19 cellular contexts compared by ENCODE assay signal in the genomic region with DNA sequence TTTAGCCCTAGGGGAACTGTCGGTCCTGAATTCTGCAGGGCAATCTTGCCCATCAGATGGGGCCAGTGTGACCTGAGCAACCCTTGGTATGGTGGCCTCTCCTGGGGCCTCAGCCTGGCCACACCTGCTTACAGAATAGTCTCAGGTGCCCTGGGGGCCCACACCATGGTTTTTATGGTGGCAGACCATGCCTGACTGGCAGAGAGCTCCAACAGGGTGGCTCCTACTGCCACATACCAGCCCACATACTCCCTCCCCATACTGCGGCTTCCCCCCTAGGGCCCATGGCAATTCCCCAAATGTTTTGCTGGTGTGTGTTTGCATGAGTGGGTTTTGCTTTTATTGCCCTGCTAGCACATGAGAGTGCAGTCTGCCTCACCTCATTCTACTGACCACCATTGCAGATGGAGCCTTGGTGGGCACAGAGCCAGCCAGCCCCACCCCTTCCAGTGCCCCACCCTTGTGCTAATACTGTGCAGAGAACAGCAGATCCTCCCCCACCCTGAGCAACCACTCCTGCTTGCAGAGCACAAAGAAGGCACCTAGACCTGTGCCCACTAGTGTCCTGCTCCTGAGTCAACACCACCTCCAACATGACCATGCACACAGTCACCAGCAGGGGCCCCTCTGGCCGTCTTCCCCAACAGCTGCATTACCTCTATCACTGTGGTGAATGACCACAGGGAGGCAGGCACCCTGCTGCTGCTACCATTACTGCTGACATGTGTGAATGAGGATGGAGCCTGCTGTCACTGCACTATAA.
A peak's percentile ranks its signal among the peaks of the same experiment; 100 is the strongest.
DNase-seq lines count a peak whose midpoint lies in the region; ATAC-seq, FAIRE-seq and TF ChIP-seq lines count a peak whose summit lies in the region.
"Had no signal": no experiment of that assay in that cellular context is flagged by ENCODE, and none has a peak within 500 bp of the region (broad histone marks: within the 10 kb centered on the region; RNA-seq: fewer than 3 reads in every experiment).

No MANE protein-coding gene starts in this region.

- H3K4me1 Mint-ChIP-seq in activated CD4-positive, alpha-beta T cell treated with anti-CD3 and anti-CD28 coated beads for 36 hours, result no peaks in the 10 kb centered on the region
- H3K4me1 Mint-ChIP-seq: activated B cell treated with CpG ODN at 0.5 μM for 24 hours, immature natural killer cell had no signal

- H3K9me3 ChIP-seq in HepG2 (ENCODE audit: low read length), result peaks cover 14% of the 10 kb centered on the region
- H3K9me3 ChIP-seq in PC-9 (ENCODE audit: insufficient read depth, low read depth), result peaks cover 13% of the 10 kb centered on the region; the same call in 1 of the 2 replicates
- H3K9me3 ChIP-seq: uterus had no signal

- H3K9me2 ChIP-seq in PC-9 (ENCODE audit: insufficient read depth), result no peaks in the 10 kb centered on the region

- no peaks in the 10 kb centered on the region for H3K79me2 ChIP-seq in HepG2 (ENCODE audit: insufficient read depth, low read length)
- H3K79me2 ChIP-seq in PC-9 (ENCODE audit: low read depth), result no peaks in the 10 kb centered on the region

- H3K4me2 ChIP-seq in HepG2 (ENCODE audit: low read depth, low read length), result no peak overlapping the region
- no peak overlapping the region for H3K4me2 ChIP-seq in PC-9

- H3F3A ChIP-seq in PC-9 (ENCODE audit: insufficient read depth, low read depth), result no peaks in the 10 kb centered on the region

- POLR2A ChIA-PET in HepG2 (lab: Yijun Ruan, JAX), result no interaction called here
- POLR2A ChIA-PET in activated CD4-positive, alpha-beta T cell treated with anti-CD3 and anti-CD28 coated beads for 36 hours (lab: Charles Lee), result no interaction called here
- POLR2A ChIA-PET in PC-9 (lab: Charles Lee; ENCODE audit: unreplicated experiment), result no interaction called here

- no peak overlapping the region for H3K27ac ChIP-seq in HepG2 (ENCODE audit: extremely low read length, insufficient read depth, low read length)
- H3K27ac ChIP-seq in PC-9, result no peak overlapping the region
- H3K27ac ChIP-seq: SK-N-MC, uterus had no signal

- no peaks in the 10 kb centered on the region for H3K27me3 ChIP-seq in HepG2 (ENCODE audit: control insufficient read depth in 1 of 2, insufficient read depth in 2 of 2, low read length in 2 of 2)
- H3K27me3 ChIP-seq in PC-9 (ENCODE audit: insufficient read depth, low read depth), result no peaks in the 10 kb centered on the region
- H3K27me3 ChIP-seq: uterus had no signal

- in situ Hi-C loops in astrocyte of the spinal cord (cut with HindIII; ENCODE audit: low sequenced_read_pairs), result no loop called here
- in situ Hi-C loops in HepG2 (cut with HindIII; ENCODE audit: extremely low pct_ligation_motif_present, low pct_unique_long_range_greater_than_20kb), result no loop called here

- H3K4me1 ChIP-seq in HepG2 (ENCODE audit: insufficient read depth, low read length), result peaks cover 25% of the 10 kb centered on the region
- peaks cover 9% of the 10 kb centered on the region for H3K4me1 ChIP-seq in PC-9 (replicated peaks; ENCODE audit: insufficient read depth)
- H3K4me1 ChIP-seq: uterus had no signal

- TF ChIP-seq EP300 in HepG2 (IDR thresholded peaks at IDR 0.05; ENCODE audit: low read depth in 2 of 2, low read length in 2 of 2) (no peak), HepG2 (CRISPR knock-in tag; IDR thresholded peaks at IDR 0.05; ENCODE audit: borderline replicate concordance) (no peak)

- TF ChIP-seq RAD21 in HepG2 (CRISPR knock-in tag; IDR thresholded peaks at IDR 0.05), result no peak

- CTCF ChIA-PET in HepG2 (lab: Yijun Ruan, JAX; ENCODE audit: low intra/inter-chr PET ratio, low total read pairs), result interaction anchor here (1.3 kb wide), 1 partner anchor 53 kb away, joined by 5 read pairs; no protein-coding TSS in a partner anchor
- CTCF ChIA-PET in activated CD4-positive, alpha-beta T cell treated with anti-CD3 and anti-CD28 coated beads for 36 hours (lab: Charles Lee), result interaction anchor here (1.6 kb wide), 1 partner anchor 11 kb away, joined by 6 read pairs; no protein-coding TSS in a partner anchor
- CTCF ChIA-PET in PC-9 (lab: Charles Lee), result no interaction called here

- peak; percentile 13 for DNase-seq in COR-L47 (lab: John Stamatoyannopoulos, UW)
- DNase-seq in HS-27A (ENCODE audit: low read depth), result peak; percentile 92
- no peak for DNase-seq in astrocyte of the spinal cord (ENCODE audit: low read depth, low spot score)
- peak; percentile 40 for DNase-seq in HepG2 (ENCODE audit: low spot score)
- DNase-seq in activated CD4-positive, alpha-beta T cell treated with anti-CD3 and anti-CD28 coated beads for 36 hours, result no peak
- DNase-seq in HPDE6-E6E7 (ENCODE audit: extremely low spot score), result no peak
- DNase-seq in activated gamma-delta T cell (lab: John Stamatoyannopoulos, UW), result no peak
- no peak for DNase-seq in PC-9
- DNase-seq: activated B cell treated with CpG ODN at 0.5 μM for 24 hours; activated CD8-positive, alpha-beta memory T cell treated with anti-CD3 and anti-CD28 coated beads, Interleukin-2, amount 50 U/mL, for 48 hours; AML-193; cortex of kidney; immature natural killer cell; NCI-H1436; NCI-H526; retina; stimulated activated CD4-positive, alpha-beta T cell treated with anti-CD3 and anti-CD28 coated beads, Interleukin-2, amount 100 ng/mL, for 48 hours; uterus had no signal

- BruUV-seq in HepG2 (replicated peaks; lab: Mats Ljungman, UMichigan) (no TSS peak), PC-9 (replicated peaks; lab: Mats Ljungman, UMichigan) (no TSS peak)

- peak; percentile 88 for ATAC-seq in HepG2
- ATAC-seq in activated CD4-positive, alpha-beta T cell treated with anti-CD3 and anti-CD28 coated beads for 36 hours, result no peak

- H3K4me3 ChIP-seq in astrocyte of the spinal cord (ENCODE audit: low read depth, low read length) (no peak overlapping the region), HepG2 (replicated peaks in 1 of 3; ENCODE audit: insufficient read depth in 1 of 3, low read depth in 2 of 3, low read length in 3 of 3) (no peak overlapping the region), PC-9 (no peak overlapping the region)
- H3K4me3 ChIP-seq: SK-N-MC, uterus had no signal

- H2AFZ ChIP-seq in HepG2 (ENCODE audit: low read length), result no peak overlapping the region
- H2AFZ ChIP-seq in PC-9, result no peak overlapping the region

- H3K27ac Mint-ChIP-seq in activated CD4-positive, alpha-beta T cell treated with anti-CD3 and anti-CD28 coated beads for 36 hours, result no peak overlapping the region
- H3K27ac Mint-ChIP-seq: activated B cell treated with CpG ODN at 0.5 μM for 24 hours, immature natural killer cell had no signal

- H4K20me1 ChIP-seq in HepG2 (ENCODE audit: insufficient read depth, low read length) (no peaks in the 10 kb centered on the region), PC-9 (ENCODE audit: insufficient read depth) (no peaks in the 10 kb centered on the region)

- H3K36me3 ChIP-seq in HepG2 (replicated peaks in 1 of 2; ENCODE audit: control insufficient read depth in 1 of 2, insufficient read depth in 2 of 2, low read length in 2 of 2), result no peaks in the 10 kb centered on the region
- no peaks in the 10 kb centered on the region for H3K36me3 ChIP-seq in PC-9 (ENCODE audit: low read depth)
- H3K36me3 ChIP-seq: uterus had no signal

- 52% methylated on average over 2 of the region's 3 CpGs for WGBS in HepG2 (ENCODE audit: low lambda C conversion rate)

- no peaks in the 10 kb centered on the region for H3K27me3 Mint-ChIP-seq in activated CD4-positive, alpha-beta T cell treated with anti-CD3 and anti-CD28 coated beads for 36 hours
- H3K27me3 Mint-ChIP-seq: activated B cell treated with CpG ODN at 0.5 μM for 24 hours had no signal

- no peak overlapping the region for H3K4me3 Mint-ChIP-seq in activated CD4-positive, alpha-beta T cell treated with anti-CD3 and anti-CD28 coated beads for 36 hours
- H3K4me3 Mint-ChIP-seq: activated B cell treated with CpG ODN at 0.5 μM for 24 hours, immature natural killer cell had no signal

- H3K36me3 Mint-ChIP-seq in activated CD4-positive, alpha-beta T cell treated with anti-CD3 and anti-CD28 coated beads for 36 hours (ENCODE audit: low read depth), result peaks cover 32% of the 10 kb centered on the region

- TF ChIP-seq CTCF in astrocyte of the spinal cord (IDR thresholded peaks at IDR 0.05; ENCODE audit: low read depth, low read length), result peak; percentile 18
- TF ChIP-seq CTCF in HepG2 (CRISPR knock-in tag; IDR thresholded peaks at IDR 0.05), result peak; percentile 51
- no peak for TF ChIP-seq CTCF in PC-9 (conservative IDR thresholded peaks at IDR 0.05)

- H3K9ac ChIP-seq in HepG2 (ENCODE audit: insufficient read depth, low read depth, low read length), result no peak overlapping the region

- no peak for FAIRE-seq in HepG2 (lab: Jason Lieb, UNC)

- no peak for TF ChIP-seq POLR2A in HepG2 (IDR thresholded peaks at IDR 0.05; ENCODE audit: insufficient read depth in 1 of 2, low read depth in 2 of 2, low read length in 2 of 2)

- H3K9me3 Mint-ChIP-seq in activated CD4-positive, alpha-beta T cell treated with anti-CD3 and anti-CD28 coated beads for 36 hours (ENCODE audit: low read depth), result peaks cover 19% of the 10 kb centered on the region

- intact Hi-C loops in HepG2 (cut with micrococcal nuclease; ENCODE audit: unreplicated experiment), result no loop called here
- intact Hi-C loops in activated CD4-positive, alpha-beta T cell treated with anti-CD3 and anti-CD28 coated beads for 36 hours (cut with DNase I, micrococcal nuclease), result no loop called here
- intact Hi-C loops in PC-9 (cut with micrococcal nuclease; ENCODE audit: unreplicated experiment), result no loop called here

TF ChIP-seq in HepG2, 621 proteins besides CTCF, POLR2A, EP300 and RAD21:
- TF ChIP-seq ZNF644 (CRISPR knock-in tag; IDR thresholded peaks at IDR 0.05; ENCODE audit: low read depth) (peak; percentile 29; the same call in 1 of the 2 replicates), MAFK (conservative IDR thresholded peaks at IDR 0.05 in 1 of 2, IDR thresholded peaks at IDR 0.05 in 1 of 2; ENCODE audit: low read length in 2 of 2) (0 out of 4 replicates have a peak, but pooled peaks have one; percentile 19 to 29), FOXA1 (IDR thresholded peaks at IDR 0.05) (no peak), FOXA1 (CRISPR knock-in tag; IDR thresholded peaks at IDR 0.05) (peak; percentile 57), ZNF841 (CRISPR knock-in tag; IDR thresholded peaks at IDR 0.05; ENCODE audit: borderline replicate concordance) (no peak), STAG1 (CRISPR knock-in tag; IDR thresholded peaks at IDR 0.05) (peak; percentile 63), DNMT3B (CRISPR knock-in tag; conservative IDR thresholded peaks at IDR 0.05) (no peak)
TF ChIP-seq in HepG2: peak in this region for 4.

Comparison
In these comparisons a context has a peak if more than half of its experiments do, and no peak if none do; other contexts are left out.
1. DNase-seq: peak in COR-L47 (single experiment), HS-27A (single experiment) and HepG2 (single experiment); none in astrocyte of the spinal cord (single experiment), activated CD4-positive, alpha-beta T cell treated with anti-CD3 and anti-CD28 coated beads for 36 hours (single experiment), HPDE6-E6E7 (single experiment), activated gamma-delta T cell (single experiment) and PC-9 (0 of 2).